Comparison of ENCODE assay signal across 8 cellular contexts in genomic region chr1:157363660-157364140, GRCh38.
DNase-seq lines count a peak whose midpoint lies in the region; ATAC-seq and TF ChIP-seq lines count a peak whose summit lies in the region.

No MANE protein-coding gene starts in this region.

- DNase-seq in Caki2 (ENCODE audit: low read depth), result peak; percentile 12
- peak in 1 of 2 experiments; percentile 40 for DNase-seq in HL-60 (ENCODE audit: low read depth in 1 of 2, low spot score in 1 of 2)
- DNase-seq in SKM-1 treated with dmso at 0.1 percent for 144 hours (lab: John Stamatoyannopoulos, UW; ENCODE audit: unreplicated experiment), result peak; percentile 78
- DNase-seq in globus pallidus (ENCODE audit: low spot score), result peak; percentile 20
- peak; percentile 52 for DNase-seq in stomach
- DNase-seq in mucosa of gallbladder (ENCODE audit: low spot score), result no peak
- no peak for DNase-seq in NCI-H774 (lab: John Stamatoyannopoulos, UW)

- TF ChIP-seq EP300 in stomach (IDR thresholded peaks at IDR 0.05), result no peak

- H3K27ac ChIP-seq in HL-60 (replicated peaks), result no peak overlapping the region
- H3K27ac ChIP-seq in stomach, result no peak overlapping the region

- H3K4me1 ChIP-seq in stomach, result peaks cover 0 to 7% (median 0%) of the 10 kb centered on the region in 4 donors

- TF ChIP-seq CTCF in HL-60 (IDR thresholded peaks at IDR 0.05; ENCODE audit: insufficient read depth, low read length), result peak; percentile 81
- TF ChIP-seq CTCF in stomach (IDR thresholded peaks at IDR 0.05), result peak in 4 of 7 experiments; percentile 35 to 57 (median 46)

- no peaks in the 10 kb centered on the region for H3K36me3 ChIP-seq in stomach

- peak; percentile 82 for ATAC-seq in GM19035 (IDR thresholded peaks at IDR 0.05; ENCODE audit: unreplicated experiment)

- 74 to 82% (median 77%) methylated on average over 3 to 7 of the region's 7 CpGs for WGBS in stomach, 5 donors

- no peak overlapping the region for H3K4me3 ChIP-seq in HL-60 (replicated peaks; ENCODE audit: insufficient read depth, low read length)
- H3K4me3 ChIP-seq in stomach, result no peak overlapping the region

- no peak for TF ChIP-seq POLR2A in stomach (IDR thresholded peaks at IDR 0.05)

- intact Hi-C loops in stomach (cut with DNase I; ENCODE audit: low total_unique reads), result loop anchor here (10.0 kb wide), 1 partner anchor 169 kb away; no protein-coding TSS in a partner anchor

- no peaks in the 10 kb centered on the region for H3K9me3 ChIP-seq in stomach

- in situ Hi-C loops in Caki2 (cut with HindIII; ENCODE audit: low pct_unique_long_range_greater_than_20kb, low sequenced_read_pairs), result no loop called here

- no peaks in the 10 kb centered on the region for H3K27me3 ChIP-seq in HL-60 (ENCODE audit: insufficient read depth, poor library complexity, severe bottlenecking)
- no peaks in the 10 kb centered on the region for H3K27me3 ChIP-seq in stomach

Comparison
In these comparisons a context has a peak if more than half of its experiments do, and no peak if none do; other contexts are left out.
1. DNase-seq: peak in Caki2 (single experiment), SKM-1 treated with dmso at 0.1 percent for 144 hours (single experiment), globus pallidus (single experiment) and stomach (single experiment); none in mucosa of gallbladder (single experiment) and NCI-H774 (single experiment).